1 cellular context compared by ENCODE assay signal in genomic region chr18:12449040-12449814, GRCh38.
TF ChIP-seq lines count a peak whose summit lies in the region.

No MANE protein-coding gene starts in this region.

TF ChIP-seq in endothelial cell of umbilical vein, 7 proteins besides CTCF, POLR2A, EP300 and RAD21:
- TF ChIP-seq JUN (IDR thresholded peaks at IDR 0.05; ENCODE audit: borderline replicate concordance, insufficient read depth, insufficient read length, low read depth) (no peak), FOS (IDR thresholded peaks at IDR 0.05; ENCODE audit: borderline replicate concordance, insufficient read depth, low read length) (no peak), POLR2AphosphoS5 (IDR thresholded peaks at IDR 0.05; ENCODE audit: insufficient read depth, low read depth, low read length) (no peak), MYC (IDR thresholded peaks at IDR 0.05; ENCODE audit: low read depth, low read length) (no peak), GATA2 (IDR thresholded peaks at IDR 0.05; ENCODE audit: insufficient read depth, insufficient read length, low read depth, low read length) (no peak), EZH2 (IDR thresholded peaks at IDR 0.05; ENCODE audit: borderline replicate concordance, low read depth, low read length, severe bottlenecking) (no peak), MAX (IDR thresholded peaks at IDR 0.05; ENCODE audit: insufficient read depth, insufficient read length) (no peak)
